Comparison of ENCODE assay signal across 1 cellular context in the genomic region with DNA sequence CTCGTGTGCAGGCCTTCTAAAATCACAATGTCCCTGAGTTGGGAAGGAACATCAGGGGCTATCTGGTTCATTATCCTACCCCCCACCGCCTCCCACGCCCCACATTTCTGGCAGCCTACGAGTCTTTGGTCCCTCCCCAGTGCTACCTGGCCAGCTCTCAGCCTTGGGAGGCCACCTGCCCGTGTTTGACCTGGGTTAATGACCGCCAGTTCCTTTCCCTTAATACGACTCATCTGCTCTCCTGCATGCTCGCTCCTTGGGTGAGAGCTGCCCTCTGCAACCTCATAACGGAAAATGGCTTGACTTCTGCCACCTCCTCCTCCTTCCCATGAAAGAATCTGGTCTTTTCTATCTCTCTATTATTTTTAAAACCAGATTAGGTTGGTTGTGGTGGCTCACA.
TF ChIP-seq lines count a peak whose summit lies in the region.

No MANE protein-coding gene starts in this region.

TF ChIP-seq in HepG2, 621 proteins besides CTCF, POLR2A, EP300 and RAD21 (continued from another document):
- TF ChIP-seq SIX1 (CRISPR knock-in tag; IDR thresholded peaks at IDR 0.05; ENCODE audit: borderline replicate concordance), result no peak
TF ChIP-seq in HepG2: peak in this region for 0.
